Comparison of ENCODE assay signal across 25 cellular contexts in genomic region chr6:156830126-156830525, GRCh38. TPM values are rescaled to one million over a fixed set of nuclear protein-coding genes. Genes with fewer than 3 reads are reported as not detected.
A peak's percentile ranks its signal among the peaks of the same experiment; 100 is the strongest.
DNase-seq lines count a peak whose midpoint lies in the region; ATAC-seq and TF ChIP-seq lines count a peak whose summit lies in the region.
"Had no signal": no experiment of that assay in that cellular context is flagged by ENCODE, and none has a peak within 500 bp of the region (broad histone marks: within the 10 kb centered on the region; RNA-seq: fewer than 3 reads in every experiment).

No MANE protein-coding gene starts in this region.

- H3K9ac ChIP-seq in mesenchymal stem cell (ENCODE audit: low read length) = no peak overlapping the region
- H3K9ac ChIP-seq: BLaER1 had no signal

- H3K27ac Mint-ChIP-seq in GM23338 (no peak overlapping the region), endothelial cell (ENCODE audit: unreplicated experiment) (no peak overlapping the region)
- H3K27ac Mint-ChIP-seq: CD8-positive, alpha-beta memory T cell had no signal

- H3K9me2 ChIP-seq in GM23338 (ENCODE audit: insufficient read depth) = no peaks in the 10 kb centered on the region

- H3K79me2 ChIP-seq in GM23338 (replicated peaks; ENCODE audit: insufficient read depth) = peaks cover 100% of the 10 kb centered on the region

- H4K91ac ChIP-seq in mesenchymal stem cell (ENCODE audit: low read length) = peak overlapping the region; percentile 34

- no peak overlapping the region for H2AK5ac ChIP-seq in mesenchymal stem cell (ENCODE audit: low read length, severe bottlenecking)

- H3K4me3 Mint-ChIP-seq in GM23338 (no peak overlapping the region), endothelial cell (ENCODE audit: unreplicated experiment) (no peak overlapping the region)
- H3K4me3 Mint-ChIP-seq: CD14-positive monocyte; CD4-positive, CD25-positive, alpha-beta regulatory T cell; CD8-positive, alpha-beta memory T cell had no signal

- no peak overlapping the region for H3K18ac ChIP-seq in mesenchymal stem cell (ENCODE audit: low read depth in 1 of 2, low read length in 2 of 2)

- H2BK12ac ChIP-seq in mesenchymal stem cell (ENCODE audit: low read length in 2 of 2) = no peak overlapping the region

- in situ Hi-C loops in gastrocnemius medialis (cut with MboI; ENCODE audit: low sequenced_read_pairs in 4 of 4) = no loop called here

- H3K27ac ChIP-seq in GM23338 (ENCODE audit: low read depth) = no peak overlapping the region
- no peak overlapping the region for H3K27ac ChIP-seq in mesenchymal stem cell (ENCODE audit: low read length, poor library complexity, severe bottlenecking)
- H3K27ac ChIP-seq in gastrocnemius medialis = peak overlapping the region; percentile 89 to 95 (median 91)
- H3K27ac ChIP-seq: 22Rv1, A549, BLaER1 had no signal

- H4K8ac ChIP-seq in mesenchymal stem cell (ENCODE audit: low read length) = no peak overlapping the region

- no peak for TF ChIP-seq CTCF in GM23338 (conservative IDR thresholded peaks at IDR 0.05; ENCODE audit: low read depth in 2 of 2)
- TF ChIP-seq CTCF in gastrocnemius medialis (IDR thresholded peaks at IDR 0.05 in 4 of 5, conservative IDR thresholded peaks at IDR 0.05 in 1 of 5) = no peak
- no peak for TF ChIP-seq CTCF in endothelial cell (IDR thresholded peaks at IDR 0.05; ENCODE audit: unreplicated experiment)

- H2BK15ac ChIP-seq in mesenchymal stem cell (ENCODE audit: low read depth, poor library complexity, severe bottlenecking) = no peak overlapping the region

- peaks cover 4% of the 10 kb centered on the region; the same call in 1 of the 3 replicates for H3K36me3 Mint-ChIP-seq in GM23338 (ENCODE audit: low read depth)
- H3K36me3 Mint-ChIP-seq in endothelial cell (ENCODE audit: low read depth, unreplicated experiment) = no peaks in the 10 kb centered on the region

- H3K4me3 ChIP-seq in GM23338 = no peak overlapping the region
- no peak overlapping the region for H3K4me3 ChIP-seq in mesenchymal stem cell (ENCODE audit: insufficient read depth in 1 of 2, low read depth in 1 of 2, low read length in 2 of 2)
- H3K4me3 ChIP-seq in gastrocnemius medialis = no peak overlapping the region
- H3K4me3 ChIP-seq: A549, BLaER1 had no signal

- ATAC-seq in GM23338 (peak; percentile 12; the same call in 1 of the 3 replicates), gastrocnemius medialis (no peak), HG02571 (IDR thresholded peaks at IDR 0.05; ENCODE audit: unreplicated experiment) (no peak)
- ATAC-seq: A549 had no signal

- no peak overlapping the region for H3K4ac ChIP-seq in mesenchymal stem cell (ENCODE audit: low read depth in 1 of 2, low read length in 2 of 2)

- H2AFZ ChIP-seq in GM23338 = no peak overlapping the region
- no peak overlapping the region for H2AFZ ChIP-seq in mesenchymal stem cell (ENCODE audit: low read depth, low read length)

- TF ChIP-seq POLR2A in gastrocnemius medialis (IDR thresholded peaks at IDR 0.05) (no peak), erythroblast (IDR thresholded peaks at IDR 0.05; ENCODE audit: low read length) (no peak)

- no peak overlapping the region for H3K14ac ChIP-seq in mesenchymal stem cell (ENCODE audit: low read length in 2 of 2)

- H3K9me3 ChIP-seq in mesenchymal stem cell (ENCODE audit: control insufficient read depth, low read length) (no peaks in the 10 kb centered on the region), gastrocnemius medialis (no peaks in the 10 kb centered on the region)
- H3K9me3 ChIP-seq: A549, BE2C, BLaER1 had no signal

- no peak overlapping the region for H2BK120ac ChIP-seq in mesenchymal stem cell (ENCODE audit: low read depth, low read length)

- H3K4me2 ChIP-seq in GM23338 (no peak overlapping the region), mesenchymal stem cell (ENCODE audit: low read length, poor library complexity, severe bottlenecking) (no peak overlapping the region)
- H3K4me2 ChIP-seq: A549, BLaER1 had no signal

- WGBS in mesenchymal stem cell = 96% methylated on average over 8 of the region's 9 CpGs

- H4K20me1 ChIP-seq in GM23338 (replicated peaks; ENCODE audit: insufficient read depth) = peaks cover 61% of the 10 kb centered on the region

- H3K9me3 Mint-ChIP-seq in GM23338 (no peaks in the 10 kb centered on the region), endothelial cell (ENCODE audit: unreplicated experiment) (no peaks in the 10 kb centered on the region)
- H3K9me3 Mint-ChIP-seq: CD14-positive monocyte; CD4-positive, alpha-beta memory T cell; CD4-positive, CD25-positive, alpha-beta regulatory T cell; CD8-positive, alpha-beta memory T cell had no signal

- intact Hi-C loops in gastrocnemius medialis (cut with DNase I; ENCODE audit: low total_unique reads) = no loop called here

- H3F3A ChIP-seq in GM23338 (replicated peaks; ENCODE audit: low read depth) = no peaks in the 10 kb centered on the region

- no peak overlapping the region for H2BK5ac ChIP-seq in mesenchymal stem cell (ENCODE audit: low read depth, low read length, poor library complexity, severe bottlenecking)

- H3K79me1 ChIP-seq in mesenchymal stem cell (replicated peaks; ENCODE audit: low read length, poor library complexity, severe bottlenecking) = peaks cover 22% of the 10 kb centered on the region

- DNase-seq in ELF-1 (ENCODE audit: low read depth, low spot score) (peak; percentile 64), GM23338 (ENCODE audit: low spot score) (no peak), mesenchymal stem cell (no peak), gastrocnemius medialis (no peak), erythroblast (lab: John Stamatoyannopoulos, UW) (no peak), NCI-H345 (lab: John Stamatoyannopoulos, UW) (no peak), endothelial cell (ENCODE audit: low spot score) (no peak)
- DNase-seq: BE2C; C1 segment of cervical spinal cord; CD4-positive, alpha-beta memory T cell; CD4-positive, CD25-positive, alpha-beta regulatory T cell; CD8-positive, alpha-beta memory T cell; COR-L47; DMS 273 treated with DMSO at 0.1 percent for 48 hours; DMS153; DMS53; DMS79; DND-41; EL; GF-D8 had no signal

- H3K4me1 ChIP-seq in GM23338 (ENCODE audit: insufficient read depth) = peaks cover 18% of the 10 kb centered on the region; the same call in 1 of the 2 replicates
- H3K4me1 ChIP-seq in mesenchymal stem cell (ENCODE audit: control insufficient read depth, insufficient read depth, low read depth, low read length) = peaks cover 15% of the 10 kb centered on the region
- peaks cover 76 to 80% of the 10 kb centered on the region in 2 donors for H3K4me1 ChIP-seq in gastrocnemius medialis

- H3K23ac ChIP-seq in mesenchymal stem cell (ENCODE audit: low read length in 2 of 2) = no peak overlapping the region

- H3K36me3 ChIP-seq in GM23338 (ENCODE audit: insufficient read depth) = no peaks in the 10 kb centered on the region
- peaks cover 7 to 11% of the 10 kb centered on the region in 2 experiments for H3K36me3 ChIP-seq in mesenchymal stem cell (ENCODE audit: control insufficient read depth in 1 of 2, insufficient read depth in 2 of 2, low read depth in 1 of 2, low read length in 2 of 2)
- no peaks in the 10 kb centered on the region for H3K36me3 ChIP-seq in gastrocnemius medialis

- H3K4me1 Mint-ChIP-seq in GM23338 = peaks cover 58% of the 10 kb centered on the region
- peaks cover 13% of the 10 kb centered on the region for H3K4me1 Mint-ChIP-seq in endothelial cell (ENCODE audit: unreplicated experiment)

- H3K27me3 Mint-ChIP-seq in GM23338 (ENCODE audit: insufficient read depth, low read depth, poor library complexity) (peaks cover 6% of the 10 kb centered on the region), endothelial cell (ENCODE audit: unreplicated experiment) (no peaks in the 10 kb centered on the region)
- H3K27me3 Mint-ChIP-seq: CD4-positive, alpha-beta memory T cell; CD4-positive, CD25-positive, alpha-beta regulatory T cell; CD8-positive, alpha-beta memory T cell had no signal

- H3K27me3 ChIP-seq in GM23338 (ENCODE audit: insufficient read depth) = no peaks in the 10 kb centered on the region
- H3K27me3 ChIP-seq in mesenchymal stem cell (ENCODE audit: control insufficient read depth in 1 of 2, insufficient read depth in 1 of 2, low read length in 2 of 2) = no peaks in the 10 kb centered on the region
- no peaks in the 10 kb centered on the region for H3K27me3 ChIP-seq in gastrocnemius medialis
- H3K27me3 ChIP-seq: BE2C, BLaER1 had no signal

TF ChIP-seq in GM23338, 12 proteins besides CTCF, POLR2A, EP300 and RAD21 (continues in another document):
- TF ChIP-seq ZNF331 (CRISPR knock-in tag; IDR thresholded peaks at IDR 0.05; ENCODE audit: low read depth) (no peak), CREB1 (CRISPR knock-in tag; IDR thresholded peaks at IDR 0.05; ENCODE audit: low read depth) (no peak)

RNA-seq across cellular contexts. Expression of gene ARID1B, which starts 52.9 kb away (rescaled TPM):
- 72.2 and 82.4 TPM in 2 replicates for total RNA-seq in GM23338 (2014; rRNA removed; shearing (Covaris generic))
- 53.3 and 59.3 TPM in 2 replicates for polyA plus RNA-seq in GM23338 (2016; fragmentation: Nextera tagmentation; extraction: Ambion mirVana)
- 32.3 TPM for polyA plus RNA-seq in mesenchymal stem cell (2013, experiment 1 of 2)
- polyA plus RNA-seq in mesenchymal stem cell (2013, experiment 2 of 2) = 31.6 TPM
- 10 to 100 TPM; 54.9 to 75.3 (median 62.0) TPM for total RNA-seq in gastrocnemius medialis
- total RNA-seq in endothelial cell (ENCODE audit: unreplicated experiment) = 104 TPM

Comparison
In these comparisons a context has a peak if more than half of its experiments do, and no peak if none do; other contexts are left out.
1. H3K27ac ChIP-seq: peak in gastrocnemius medialis (4 of 4); none in GM23338 (single experiment) and mesenchymal stem cell (single experiment).